9 cellular contexts compared by ENCODE assay signal in genomic region chr10:84156768-84157167, GRCh38. TPM values are rescaled to one million over a fixed set of nuclear protein-coding genes. Genes with fewer than 3 reads are reported as not detected.
DNase-seq lines count a peak whose midpoint lies in the region; ATAC-seq and TF ChIP-seq lines count a peak whose summit lies in the region.
"Had no signal": no experiment of that assay in that cellular context is flagged by ENCODE, and none has a peak within 500 bp of the region (broad histone marks: within the 10 kb centered on the region; RNA-seq: fewer than 3 reads in every experiment).

No MANE protein-coding gene starts in this region.

- TF ChIP-seq CTCF in AG10803 (conservative IDR thresholded peaks at IDR 0.05; ENCODE audit: low read length) (no peak), heart left ventricle (IDR thresholded peaks at IDR 0.05) (no peak)

- TF ChIP-seq POLR2A in heart left ventricle (IDR thresholded peaks at IDR 0.05), result no peak

- no peaks in the 10 kb centered on the region for H3K9me3 ChIP-seq in heart left ventricle
- H3K9me3 ChIP-seq: esophagus muscularis mucosa had no signal

- H3K4me3 ChIP-seq in AG10803 (ENCODE audit: low read length), result no peak overlapping the region
- H3K4me3 ChIP-seq in heart left ventricle, result no peak overlapping the region
- H3K4me3 ChIP-seq: esophagus muscularis mucosa had no signal

- H3K36me3 ChIP-seq in heart left ventricle, result peaks cover 0 to 43% (median 38%) of the 10 kb centered on the region in 9 donors

- ATAC-seq in GM21786 (IDR thresholded peaks at IDR 0.05; ENCODE audit: unreplicated experiment), result peak; percentile 64
- peak; percentile 49 to 71 (median 59) for ATAC-seq in heart left ventricle

- peak overlapping the region in 1 of 12 donors; percentile 21 for H3K27ac ChIP-seq in heart left ventricle
- H3K27ac ChIP-seq: esophagus muscularis mucosa had no signal

- H3K27me3 ChIP-seq in heart left ventricle, result peaks cover 0 to 9% (median 0%) of the 10 kb centered on the region in 9 donors

- DNase-seq in AG10803 (ENCODE audit: low read depth), result peak; percentile 3
- DNase-seq in SKM-1 treated with dmso at 0.1 percent for 144 hours (lab: John Stamatoyannopoulos, UW; ENCODE audit: unreplicated experiment), result peak; percentile 95
- DNase-seq in heart left ventricle, result peak in 1 of 5 donors; percentile 33
- no peak for DNase-seq in G401 (ENCODE audit: low spot score)
- no peak for DNase-seq in NCI-H2081 treated with DMSO at 0.1 percent for 48 hours (lab: John Stamatoyannopoulos, UW)
- DNase-seq in NCI-H2227 treated with DMSO at 0.1 percent for 48 hours (lab: John Stamatoyannopoulos, UW), result no peak
- no peak for DNase-seq in T-helper 9 cell

- H3K4me1 ChIP-seq in heart left ventricle, result no peaks in the 10 kb centered on the region
- H3K4me1 ChIP-seq: esophagus muscularis mucosa had no signal

- 57 to 59% (median 58%) methylated on average over 10 of the region's 10 CpGs for WGBS in heart left ventricle, 4 donors

- in situ Hi-C loops in G401 (cut with HindIII; ENCODE audit: low sequenced_read_pairs), result no loop called here

- intact Hi-C loops in heart left ventricle (cut with DNase I), result no loop called here

RNA-seq across cellular contexts. Expression of gene GPR15LG, which starts 16.8 kb away (rescaled TPM):
- not detected for total RNA-seq in heart left ventricle
- under 1 TPM in 1 of 2 donors, not detected in 1; 0.11 TPM for polyA plus RNA-seq in heart left ventricle
- not detected in 2 replicates for total RNA-seq in G401 (2014; rRNA removed; shearing (Covaris generic))
- total RNA-seq: esophagus muscularis mucosa had no signal

RNA-seq across cellular contexts. Expression of gene GHITM, which starts 17.5 kb away (rescaled TPM):
- 100 to 1,000 TPM; 299 to 603 (median 393) TPM for total RNA-seq in heart left ventricle
- polyA plus RNA-seq in heart left ventricle, result 100 to 1,000 TPM; 274 to 449 TPM
- total RNA-seq in G401 (2014; rRNA removed; shearing (Covaris generic)), result 165 and 197 TPM in 2 replicates

RNA-seq across cellular contexts. Expression of gene CDHR1, which starts 37.6 kb away (rescaled TPM):
- 1 to 10 TPM in 2 of 9 donors, under 1 TPM in 6, not detected in 1; 0.14 to 1.3 (median 0.43) TPM for total RNA-seq in heart left ventricle
- polyA plus RNA-seq in heart left ventricle, result under 1 TPM; 0.07 to 0.11 TPM
- not detected in 2 replicates for total RNA-seq in G401 (2014; rRNA removed; shearing (Covaris generic))

Comparison
In these comparisons a context has a peak if more than half of its experiments do, and no peak if none do; other contexts are left out.
1. DNase-seq: peak in AG10803 (single experiment) and SKM-1 treated with dmso at 0.1 percent for 144 hours (single experiment); none in G401 (single experiment), NCI-H2081 treated with DMSO at 0.1 percent for 48 hours (single experiment), NCI-H2227 treated with DMSO at 0.1 percent for 48 hours (single experiment) and T-helper 9 cell (single experiment).